ENCODE assay signal across 21 cellular contexts in genomic region chr18:35024196-35024595, GRCh38.
"Had no signal": no experiment of that assay in that cellular context is flagged by ENCODE, and none has a peak within 500 bp of the region (broad histone marks: within the 10 kb centered on the region; RNA-seq: fewer than 3 reads in every experiment).

No MANE protein-coding gene starts in this region.

- H3K27me3 ChIP-seq: hepatocyte, ovary, right atrium auricular region, spleen, transverse colon had no signal

- DNase-seq: activated CD4-positive, alpha-beta T cell treated with anti-CD3 and anti-CD28 coated beads, Interleukin-2, amount 50 U/mL, for 1 hour; activated CD8-positive, alpha-beta memory T cell treated with anti-CD3 and anti-CD28 coated beads for 24 hours; activated effector memory CD4-positive, alpha-beta T cell treated with Interleukin-2 at 50 U/mL for 16 hours; activated naive CD4-positive, alpha-beta T cell treated with anti-CD3 and anti-CD28 coated beads for 36 hours; activated naive CD8-positive, alpha-beta T cell treated with anti-CD3 and anti-CD28 coated beads, Interleukin-2, amount 10 ng/mL, durations not matched to agents 7 days and 5 days; central memory CD4-positive, alpha-beta T cell; mammary epithelial cell; naive B cell; nephron progenitor cell; spleen; stimulated activated CD4-positive, alpha-beta T cell treated with anti-CD3 and anti-CD28 coated beads, Interleukin-2, amount 100 ng/mL, for 48 hours; stimulated activated naive CD4-positive, alpha-beta T cell treated with Interleukin-2 at 50 U/mL for 16 hours; T1000 had no signal

- H3K79me2 ChIP-seq: hepatocyte had no signal

- H3K27ac Mint-ChIP-seq: activated naive CD4-positive, alpha-beta T cell treated with anti-CD3 and anti-CD28 coated beads for 36 hours; activated naive CD8-positive, alpha-beta T cell treated with anti-CD3 and anti-CD28 coated beads, Interleukin-2, amount 10 ng/mL, durations not matched to agents 7 days and 5 days; mesothelial cell of epicardium; naive B cell; nephron progenitor cell; T-helper 1 cell treated with Interleukin-12 subunit alpha and Interleukin-12 subunit beta and Interleukin-4 antibody, amounts not matched to agents 30 μg/mL and 1 μg/mL, for 36 hours had no signal

- H3K4me1 ChIP-seq: prostate gland had no signal

- H3K9me3 Mint-ChIP-seq: activated naive CD4-positive, alpha-beta T cell treated with anti-CD3 and anti-CD28 coated beads for 36 hours; activated naive CD8-positive, alpha-beta T cell treated with anti-CD3 and anti-CD28 coated beads, Interleukin-2, amount 10 ng/mL, durations not matched to agents 7 days and 5 days; mesothelial cell of epicardium; naive B cell; nephron progenitor cell; T-helper 1 cell treated with Interleukin-12 subunit alpha and Interleukin-12 subunit beta and Interleukin-4 antibody, amounts not matched to agents 30 μg/mL and 1 μg/mL, for 36 hours had no signal

- H2AFZ ChIP-seq: hepatocyte had no signal

- H3K4me3 Mint-ChIP-seq: activated naive CD4-positive, alpha-beta T cell treated with anti-CD3 and anti-CD28 coated beads for 36 hours; activated naive CD8-positive, alpha-beta T cell treated with anti-CD3 and anti-CD28 coated beads, Interleukin-2, amount 10 ng/mL, durations not matched to agents 7 days and 5 days; mesothelial cell of epicardium; naive B cell; nephron progenitor cell; T-helper 1 cell treated with Interleukin-12 subunit alpha and Interleukin-12 subunit beta and Interleukin-4 antibody, amounts not matched to agents 30 μg/mL and 1 μg/mL, for 36 hours had no signal

- H3K36me3 ChIP-seq: ovary, prostate gland, right atrium auricular region, spleen, transverse colon had no signal

- H3K4me2 ChIP-seq: hepatocyte had no signal

- ATAC-seq: esophagus mucosa had no signal

- H3K36me3 Mint-ChIP-seq: mesothelial cell of epicardium, naive B cell had no signal

- H3K27ac ChIP-seq: hepatocyte, prostate gland, spleen, transverse colon had no signal

- H3K4me3 ChIP-seq: hepatocyte, ovary, prostate gland, right atrium auricular region, spleen, transverse colon had no signal

- H3K9me3 ChIP-seq: ovary, prostate gland, right atrium auricular region, spleen, transverse colon had no signal
